In the genomic region with DNA sequence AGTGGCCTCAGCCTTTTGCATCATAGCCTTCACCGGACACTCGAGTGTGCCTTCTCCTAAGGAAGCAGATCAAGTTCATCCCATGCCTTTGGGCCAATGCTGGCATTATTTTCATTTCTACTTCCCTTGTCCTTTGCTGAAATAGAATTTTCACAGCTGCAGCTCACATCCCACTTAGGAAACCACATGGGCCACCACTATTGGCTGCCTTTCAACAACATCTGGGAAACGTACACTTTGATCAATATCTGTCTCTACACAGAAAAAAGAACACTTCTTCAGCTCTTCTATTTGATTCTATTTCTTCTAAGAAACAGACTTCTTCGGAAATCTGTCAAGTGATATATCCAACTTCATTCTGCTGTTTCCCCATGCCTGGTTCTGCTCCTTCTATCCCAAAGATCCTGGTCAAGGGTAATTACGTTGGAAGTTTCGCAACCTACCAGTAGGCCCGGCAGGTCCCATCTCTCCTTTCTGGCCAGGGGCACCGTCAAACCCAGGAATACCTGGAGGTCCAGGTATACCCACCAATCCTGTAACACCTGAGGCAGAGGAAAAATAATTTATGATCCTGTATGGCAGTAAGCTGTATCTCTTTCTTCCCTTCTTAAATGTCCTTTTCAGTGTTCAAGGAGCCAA, we compare ENCODE assay signal across 18 cellular contexts.
DNase-seq lines count a peak whose midpoint lies in the region; ATAC-seq and TF ChIP-seq lines count a peak whose summit lies in the region.
"Had no signal": no experiment of that assay in that cellular context is flagged by ENCODE, and none has a peak within 500 bp of the region (broad histone marks: within the 10 kb centered on the region; RNA-seq: fewer than 3 reads in every experiment).

No MANE protein-coding gene starts in this region.

- no peak overlapping the region for H3K27ac ChIP-seq in right cardiac atrium (ENCODE audit: low read length)
- H3K27ac ChIP-seq: Peyer's patch had no signal

- peaks cover 2% of the 10 kb centered on the region for H3K4me1 ChIP-seq in right cardiac atrium (ENCODE audit: control insufficient read depth, insufficient read depth, low read length)
- H3K4me1 ChIP-seq: Peyer's patch had no signal

- no peaks in the 10 kb centered on the region for H3K27me3 ChIP-seq in right cardiac atrium (ENCODE audit: control insufficient read depth, insufficient read depth)
- H3K27me3 ChIP-seq: MG63, Peyer's patch had no signal

- TF ChIP-seq CTCF in fibroblast of villous mesenchyme (IDR thresholded peaks at IDR 0.05; ENCODE audit: insufficient read depth, low read depth, low read length): no peak

- no peaks in the 10 kb centered on the region for H3K9me3 ChIP-seq in right cardiac atrium (ENCODE audit: control insufficient read depth, low read length)
- H3K9me3 ChIP-seq: MG63, Peyer's patch had no signal

- intact Hi-C loops in left ventricle myocardium superior (cut with micrococcal nuclease) (no loop called here), right cardiac atrium (cut with DNase I) (no loop called here)

- ATAC-seq in left ventricle myocardium superior: peak; percentile 9
- ATAC-seq in right cardiac atrium: no peak
- no peak for ATAC-seq in HG02852 (IDR thresholded peaks at IDR 0.05; ENCODE audit: unreplicated experiment)
- no peak for ATAC-seq in HG03442 (IDR thresholded peaks at IDR 0.05; ENCODE audit: unreplicated experiment)

- no peak overlapping the region for H3K4me3 ChIP-seq in right cardiac atrium (ENCODE audit: low read length)
- H3K4me3 ChIP-seq in fibroblast of villous mesenchyme (ENCODE audit: low read depth, low read length): no peak overlapping the region
- H3K4me3 ChIP-seq: MG63, Peyer's patch had no signal

- 58% methylated on average over 8 of the region's 8 CpGs for WGBS in right cardiac atrium

- DNase-seq in left ventricle myocardium superior (no peak), right cardiac atrium (no peak), MV-4-11 (lab: John Stamatoyannopoulos, UW) (peak; percentile 29), fibroblast of villous mesenchyme (ENCODE audit: low read depth) (peak; percentile 48), HUDEP-2 (lab: John Stamatoyannopoulos, UW; ENCODE audit: unreplicated experiment in 76 of 76) (no peak), DMS153 treated with DMSO at 0.1 percent for 48 hours (lab: John Stamatoyannopoulos, UW; ENCODE audit: unreplicated experiment) (no peak)
- DNase-seq: HFFc6; Karpas-422; MG63; NCI-H187; NCI-H2107; NCI-H510A; NCI-H748 treated with DMSO at 0.1 percent for 48 hours; NK-92 treated with Interleukin-12 subunit alpha and Interleukin-12 subunit beta, amount 100 ng/mL, for 24 hours; Peyer's patch; SHP77 had no signal

Comparison
In these comparisons a context has a peak if more than half of its experiments do, and no peak if none do; other contexts are left out.
1. DNase-seq: peak in MV-4-11 (single experiment) and fibroblast of villous mesenchyme (single experiment); none in left ventricle myocardium superior (single experiment), right cardiac atrium (0 of 3), HUDEP-2 (0 of 76) and DMS153 treated with DMSO at 0.1 percent for 48 hours (single experiment).